ENCODE assay signal across 24 cellular contexts in genomic region chr17:7755095-7755890, GRCh38. TPM values are rescaled to one million over a fixed set of nuclear protein-coding genes. Genes with fewer than 3 reads are reported as not detected.
DNase-seq lines count a peak whose midpoint lies in the region; ATAC-seq and TF ChIP-seq lines count a peak whose summit lies in the region.
"Had no signal": no experiment of that assay in that cellular context is flagged by ENCODE, and none has a peak within 500 bp of the region (broad histone marks: within the 10 kb centered on the region; RNA-seq: fewer than 3 reads in every experiment).

No MANE protein-coding gene starts in this region.

- TF ChIP-seq RAD21 in HCT116 (IDR thresholded peaks at IDR 0.05; ENCODE audit: low read depth) = no peak

- no peak for DNase-seq in HCT116 (ENCODE audit: low read depth, low spot score)
- DNase-seq in RWPE2 (ENCODE audit: low spot score) = no peak
- DNase-seq in posterior vena cava (ENCODE audit: low spot score) = peak; percentile 51
- DNase-seq in DMS53 treated with DMSO at 0.1 percent for 48 hours (lab: John Stamatoyannopoulos, UW; ENCODE audit: unreplicated experiment) = no peak
- no peak for DNase-seq in sciatic nerve (ENCODE audit: low spot score)
- DNase-seq: activated CD4-positive, alpha-beta T cell treated with anti-CD3 and anti-CD28 coated beads for 36 hours; activated naive CD4-positive, alpha-beta T cell treated with anti-CD3 and anti-CD28 coated beads, Interleukin-2, amount 50 U/mL, for 16 hours; activated T-cell treated with anti-CD3 and anti-CD28 coated beads, Interleukin-2, amount 50 U/mL, for 72 hours; aorta; CD4-positive, CD25-positive, alpha-beta regulatory T cell; central memory CD4-positive, alpha-beta T cell; DMS 273 treated with DMSO at 0.1 percent for 48 hours; KBM-7; natural killer cell; NCI-H146; NCI-H748 treated with DMSO at 0.1 percent for 48 hours; sigmoid colon; uterus had no signal

- no peaks in the 10 kb centered on the region; a peak in 1 of 4 replicates for H3K9me3 ChIP-seq in HCT116 (ENCODE audit: control insufficient read depth in 1 of 2, insufficient read depth in 1 of 2, low read depth in 1 of 2, low read length in 2 of 2)
- H3K9me3 ChIP-seq in RWPE2 (ENCODE audit: severe bottlenecking) = peaks cover 1% of the 10 kb centered on the region
- H3K9me3 ChIP-seq: esophagus muscularis mucosa, gastroesophageal sphincter, sigmoid colon, uterus had no signal

- RAD21 ChIA-PET in HCT116 (lab: Charles Lee; ENCODE audit: low non-redundant PET in 1 of 2, low total read pairs in 2 of 2, uncharacterized antibody in 2 of 2, unreplicated experiment in 2 of 2) = no interaction called here

- no peak for TF ChIP-seq POLR2A in HCT116 (IDR thresholded peaks at IDR 0.05; ENCODE audit: borderline replicate concordance, extremely low read depth, insufficient read depth, insufficient read length)

- no peaks in the 10 kb centered on the region for H4K20me1 ChIP-seq in HCT116 (ENCODE audit: insufficient read depth)

- peak overlapping the region; percentile 36 for H3K9ac ChIP-seq in HCT116 (ENCODE audit: low read length)

- POLR2A ChIA-PET in HCT116 (lab: Charles Lee) = no interaction called here

- ATAC-seq in HCT116 = peak; percentile 73
- ATAC-seq in RWPE2 (ENCODE audit: low read depth) = peak; percentile 73
- ATAC-seq in esophagus mucosa = peak; percentile 94
- no peak for ATAC-seq in GM18870 (IDR thresholded peaks at IDR 0.05; ENCODE audit: unreplicated experiment)
- ATAC-seq in sciatic nerve = no peak
- ATAC-seq in GM18861 (IDR thresholded peaks at IDR 0.05; ENCODE audit: unreplicated experiment) = no peak
- ATAC-seq: activated CD4-positive, alpha-beta T cell treated with anti-CD3 and anti-CD28 coated beads for 36 hours; activated T-cell treated with anti-CD3 and anti-CD28 coated beads, Interleukin-2, amount 50 U/mL, for 72 hours; gastroesophageal sphincter; natural killer cell; Right ventricle myocardium inferior had no signal

- CTCF ChIA-PET in HCT116 (lab: Charles Lee) = interaction anchor here (1.4 kb wide), 2 partner anchors 8 to 10 kb away, joined by 3 to 4 read pairs; no protein-coding TSS in a partner anchor

- H3K4me3 ChIP-seq in HCT116 (replicated peaks in 1 of 2; ENCODE audit: low read depth in 1 of 2, low read length in 2 of 2) (peak overlapping the region in 1 of 2 experiments; percentile 14; a peak in 1 of 4 replicates), RWPE2 (ENCODE audit: severe bottlenecking) (no peak overlapping the region)
- H3K4me3 ChIP-seq: esophagus muscularis mucosa, gastroesophageal sphincter, sigmoid colon, uterus had no signal

- no peak overlapping the region for H3K27ac ChIP-seq in HCT116 (ENCODE audit: low read depth, low read length)
- peak overlapping the region; percentile 69 for H3K27ac ChIP-seq in RWPE2 (ENCODE audit: poor library complexity, severe bottlenecking)
- H3K27ac ChIP-seq: esophagus muscularis mucosa, gastroesophageal sphincter, sigmoid colon, uterus had no signal

- no peak for TF ChIP-seq CTCF in HCT116 (IDR thresholded peaks at IDR 0.05 in 2 of 3, conservative IDR thresholded peaks at IDR 0.05 in 1 of 3; ENCODE audit: borderline replicate concordance in 1 of 3, insufficient read depth in 1 of 3, low read depth in 2 of 3, low read length in 2 of 3)
- TF ChIP-seq CTCF in RWPE2 (IDR thresholded peaks at IDR 0.05; ENCODE audit: poor library complexity, severe bottlenecking) = no peak

- intact Hi-C loops in HCT116 (cut with micrococcal nuclease) = no loop called here
- intact Hi-C loops in posterior vena cava (cut with DNase I) = no loop called here
- intact Hi-C loops in sciatic nerve (cut with DNase I) = no loop called here

- H3K9me2 ChIP-seq in HCT116 (ENCODE audit: insufficient read depth) = no peaks in the 10 kb centered on the region

- H3K4me1 ChIP-seq in HCT116 (ENCODE audit: control insufficient read depth in 1 of 2, insufficient read depth in 2 of 2, low read length in 2 of 2) (peaks cover 9 to 21% of the 10 kb centered on the region in 2 experiments), RWPE2 (ENCODE audit: insufficient read depth, poor library complexity, severe bottlenecking) (peaks cover 20% of the 10 kb centered on the region)
- H3K4me1 ChIP-seq: esophagus muscularis mucosa, gastroesophageal sphincter, sigmoid colon, uterus had no signal

- BruUV-seq in HCT116 (replicated peaks; lab: Mats Ljungman, UMichigan) = no TSS peak

- H3K4me2 ChIP-seq in HCT116 (ENCODE audit: low read length) = peak overlapping the region; percentile 69

- peak overlapping the region; percentile 94 for H2AFZ ChIP-seq in HCT116 (ENCODE audit: low read depth, low read length, poor library complexity, severe bottlenecking)

- no peaks in the 10 kb centered on the region for H3K79me2 ChIP-seq in HCT116 (ENCODE audit: insufficient read depth, low read length)

- H3K27me3 ChIP-seq in HCT116 (ENCODE audit: insufficient read depth, low read length) (no peaks in the 10 kb centered on the region), RWPE2 (ENCODE audit: insufficient read depth, poor library complexity, severe bottlenecking) (no peaks in the 10 kb centered on the region)
- H3K27me3 ChIP-seq: esophagus muscularis mucosa, gastroesophageal sphincter, sigmoid colon, uterus had no signal

- H3K36me3 ChIP-seq in HCT116 (ENCODE audit: control insufficient read depth in 1 of 2, insufficient read depth in 2 of 2, low read length in 2 of 2) (no peaks in the 10 kb centered on the region), RWPE2 (ENCODE audit: low read depth) (no peaks in the 10 kb centered on the region)
- H3K36me3 ChIP-seq: esophagus muscularis mucosa, gastroesophageal sphincter, sigmoid colon, uterus had no signal

TF ChIP-seq in HCT116, 20 proteins besides CTCF, POLR2A, EP300 and RAD21 (continues in another document):
- TF ChIP-seq ZNF274 (IDR thresholded peaks at IDR 0.05; ENCODE audit: low read depth, low read length) (no peak), EGR1 (IDR thresholded peaks at IDR 0.05; ENCODE audit: low read depth) (no peak), REST (IDR thresholded peaks at IDR 0.05; ENCODE audit: low read depth) (no peak), SIN3A (IDR thresholded peaks at IDR 0.05; ENCODE audit: low read depth) (no peak), MAX (IDR thresholded peaks at IDR 0.05) (no peak), ZFX (IDR thresholded peaks at IDR 0.05) (no peak), POLR2AphosphoS5 (IDR thresholded peaks at IDR 0.05; ENCODE audit: low read depth, low read length) (no peak), FOSL1 (IDR thresholded peaks at IDR 0.05; ENCODE audit: low read depth) (no peak), YY1 (IDR thresholded peaks at IDR 0.05; ENCODE audit: extremely low read depth, insufficient replicate concordance, low read depth, low read length) (no peak), JUND (IDR thresholded peaks at IDR 0.05) (no peak), CEBPB (IDR thresholded peaks at IDR 0.05; ENCODE audit: low read depth) (no peak), ELF1 (IDR thresholded peaks at IDR 0.05; ENCODE audit: borderline replicate concordance, low read depth) (no peak), EZH2phosphoT487 (IDR thresholded peaks at IDR 0.05; ENCODE audit: borderline replicate concordance) (no peak)

RNA-seq across cellular contexts. Expression of gene DNAH2, which starts 37.7 kb away (rescaled TPM):
- 2.0 TPM for total RNA-seq in HCT116 (2021; ENCODE audit: unreplicated experiment)
- 0.91 and 1.4 TPM in 2 replicates for polyA plus RNA-seq in HCT116 (2012)
- total RNA-seq in esophagus mucosa = 0.04 TPM
- 1 to 10 TPM in 1 of 2 donors, under 1 TPM in 1; 0.19 to 1.3 TPM for total RNA-seq in posterior vena cava
- 0.31 TPM for total RNA-seq in sciatic nerve
- total RNA-seq: activated CD4-positive, alpha-beta T cell treated with anti-CD3 and anti-CD28 coated beads for 36 hours; CD4-positive, CD25-positive, alpha-beta regulatory T cell; Right ventricle myocardium inferior had no signal
- polyA plus RNA-seq: CD4-positive, CD25-positive, alpha-beta regulatory T cell had no signal

RNA-seq across cellular contexts. Expression of gene EFNB3, which starts 50.3 kb away (rescaled TPM):
- 0.07 TPM for total RNA-seq in HCT116 (2021; ENCODE audit: unreplicated experiment)
- 0.12 TPM in 1 of 2 replicates, not detected in the other for polyA plus RNA-seq in HCT116 (2012)
- total RNA-seq in esophagus mucosa = 1.6 TPM
- total RNA-seq in posterior vena cava = under 1 TPM; 0.19 to 0.42 TPM
- 0.53 TPM for total RNA-seq in sciatic nerve
- total RNA-seq: activated CD4-positive, alpha-beta T cell treated with anti-CD3 and anti-CD28 coated beads for 36 hours; activated T-cell treated with anti-CD3 and anti-CD28 coated beads, Interleukin-2, amount 50 U/mL, for 72 hours; CD4-positive, CD25-positive, alpha-beta regulatory T cell; natural killer cell had no signal
- polyA plus RNA-seq: CD4-positive, CD25-positive, alpha-beta regulatory T cell had no signal

Comparison
In these comparisons a context has a peak if more than half of its experiments do, and no peak if none do; other contexts are left out.
1. ATAC-seq: peak in HCT116 (single experiment), RWPE2 (single experiment) and esophagus mucosa (single experiment); none in GM18870 (single experiment), sciatic nerve (single experiment) and GM18861 (single experiment).